ENCODE assay signal across 15 cellular contexts in genomic region chr1:20470174-20470573, GRCh38. TPM values are rescaled to one million over a fixed set of nuclear protein-coding genes. Genes with fewer than 3 reads are reported as not detected.
DNase-seq lines count a peak whose midpoint lies in the region; ATAC-seq and TF ChIP-seq lines count a peak whose summit lies in the region.
"Had no signal": no experiment of that assay in that cellular context is flagged by ENCODE, and none has a peak within 500 bp of the region (broad histone marks: within the 10 kb centered on the region; RNA-seq: fewer than 3 reads in every experiment).

No MANE protein-coding gene starts in this region.

- no peak overlapping the region for H3K27ac Mint-ChIP-seq in Caco-2 (ENCODE audit: unreplicated experiment)
- H3K27ac Mint-ChIP-seq: activated T-helper 2 cell treated with anti-CD3 and anti-CD28 coated beads, Interferon-gamma antibody, Interleukin-2, Interleukin-4, amounts not matched to agents 10 μg/mL and 5 μg/mL and 100 μg/mL, durations not matched to agents 14 hours and 24 hours and 36 hours; T-helper 2 cell treated with Interferon-gamma antibody and Interleukin-4, amounts not matched to agents 5 μg/mL and 100 μg/mL, for 36 hours had no signal

- CTCF ChIA-PET in Caco-2 (lab: Charles Lee) = interaction anchor here (1.4 kb wide), 1 partner anchor 24 kb away, joined by 4 read pairs; no protein-coding TSS in a partner anchor

- TF ChIP-seq CTCF in right atrium auricular region (IDR thresholded peaks at IDR 0.05) (no peak), Peyer's patch (IDR thresholded peaks at IDR 0.05) (no peak), testis (IDR thresholded peaks at IDR 0.05) (no peak), Caco-2 (IDR thresholded peaks at IDR 0.05; ENCODE audit: insufficient read depth in 1 of 2, low read depth in 1 of 2, low read length in 1 of 2, severe bottlenecking in 1 of 2, unreplicated experiment in 1 of 2) (no peak)

- H3K4me3 Mint-ChIP-seq in Caco-2 (ENCODE audit: unreplicated experiment) = no peak overlapping the region
- H3K4me3 Mint-ChIP-seq: T-helper 2 cell treated with Interferon-gamma antibody and Interleukin-4, amounts not matched to agents 5 μg/mL and 100 μg/mL, for 36 hours had no signal

- H3K27me3 ChIP-seq in right atrium auricular region (no peaks in the 10 kb centered on the region), Peyer's patch (no peaks in the 10 kb centered on the region), testis (no peaks in the 10 kb centered on the region), Caco-2 (replicated peaks; ENCODE audit: control insufficient read depth, insufficient read depth, low read length) (no peaks in the 10 kb centered on the region)

- ATAC-seq in Right ventricle myocardium inferior (peak; percentile 40), left colon (peak; percentile 89), HG03457 (IDR thresholded peaks at IDR 0.05; ENCODE audit: unreplicated experiment) (no peak), GM21529 (IDR thresholded peaks at IDR 0.05; ENCODE audit: unreplicated experiment) (no peak)

- H3K36me3 ChIP-seq in right atrium auricular region (no peaks in the 10 kb centered on the region), Peyer's patch (no peaks in the 10 kb centered on the region), testis (ENCODE audit: low read depth, missing control alignments) (no peaks in the 10 kb centered on the region), Caco-2 (ENCODE audit: control insufficient read depth, insufficient read depth, low read length) (no peaks in the 10 kb centered on the region)

- no TSS peak for BruUV-seq in Caco-2 (replicated peaks; lab: Mats Ljungman, UMichigan)

- DNase-seq in Right ventricle myocardium inferior (ENCODE audit: missing footprints) (no peak), right atrium auricular region (ENCODE audit: low spot score) (no peak), Peyer's patch (peak in 2 of 3 donors; percentile 73 to 76), left colon (peak; percentile 61 to 69), testis (peak; percentile 33), Caco-2 (no peak)
- DNase-seq: activated CD4-positive, alpha-beta T cell treated with anti-CD3 and anti-CD28 coated beads, Interleukin-2, amount 50 U/mL, for 48 hours; NCI-H187; PC-9; psoas muscle; stimulated activated CD4-positive, alpha-beta T cell treated with anti-CD3 and anti-CD28 coated beads, Interleukin-2, amount 100 ng/mL, for 24 hours had no signal

- intact Hi-C loops in Right ventricle myocardium inferior (cut with DNase I) (no loop called here), left colon (cut with DNase I, micrococcal nuclease) (no loop called here), testis (cut with DNase I; ENCODE audit: low total_unique reads) (no loop called here), Caco-2 (cut with micrococcal nuclease; ENCODE audit: unreplicated experiment) (no loop called here)

- 65 to 69% methylated on average over 4 of the region's 4 CpGs for WGBS in testis, 2 donors

- peaks cover 6% of the 10 kb centered on the region for H3K27me3 Mint-ChIP-seq in Caco-2 (ENCODE audit: insufficient read depth, unreplicated experiment)

- H3K4me3 ChIP-seq in right atrium auricular region (no peak overlapping the region), Peyer's patch (no peak overlapping the region), testis (no peak overlapping the region), Caco-2 (ENCODE audit: low read depth, low read length) (no peak overlapping the region)
- H3K4me3 ChIP-seq: PC-9, psoas muscle had no signal

- H3K9me3 ChIP-seq in right atrium auricular region (no peaks in the 10 kb centered on the region), Peyer's patch (no peaks in the 10 kb centered on the region), testis (no peaks in the 10 kb centered on the region), Caco-2 (no peaks in the 10 kb centered on the region)
- H3K9me3 ChIP-seq: psoas muscle had no signal

- peak in 1 of 2 donors; percentile 12 for TF ChIP-seq POLR2A in Peyer's patch (IDR thresholded peaks at IDR 0.05)
- TF ChIP-seq POLR2A in testis (IDR thresholded peaks at IDR 0.05) = no peak

- POLR2A ChIA-PET in Caco-2 (lab: Charles Lee) = no interaction called here

- H3K27ac ChIP-seq in right atrium auricular region = no peak overlapping the region
- H3K27ac ChIP-seq in Peyer's patch = peak overlapping the region in 2 of 4 donors; percentile 24 to 61
- H3K27ac ChIP-seq in testis = no peak overlapping the region
- H3K27ac ChIP-seq: PC-9, psoas muscle had no signal

- H3K9me3 Mint-ChIP-seq in Caco-2 (ENCODE audit: unreplicated experiment) = no peaks in the 10 kb centered on the region
- H3K9me3 Mint-ChIP-seq: activated T-helper 2 cell treated with anti-CD3 and anti-CD28 coated beads, Interferon-gamma antibody, Interleukin-2, Interleukin-4, amounts not matched to agents 10 μg/mL and 5 μg/mL and 100 μg/mL, durations not matched to agents 14 hours and 24 hours and 36 hours; T-helper 2 cell treated with Interferon-gamma antibody and Interleukin-4, amounts not matched to agents 5 μg/mL and 100 μg/mL, for 36 hours had no signal

- H3K4me1 ChIP-seq in right atrium auricular region = peaks cover 0 to 4% of the 10 kb centered on the region in 2 donors
- peaks cover 0 to 21% (median 0%) of the 10 kb centered on the region in 4 donors for H3K4me1 ChIP-seq in Peyer's patch
- H3K4me1 ChIP-seq in testis = peaks cover 7% of the 10 kb centered on the region
- H3K4me1 ChIP-seq in Caco-2 = peaks cover 9% of the 10 kb centered on the region
- H3K4me1 ChIP-seq: psoas muscle had no signal

- peaks cover 14% of the 10 kb centered on the region for H3K4me1 Mint-ChIP-seq in Caco-2 (ENCODE audit: low read depth, unreplicated experiment)

- no peaks in the 10 kb centered on the region for H3K36me3 Mint-ChIP-seq in Caco-2 (ENCODE audit: insufficient read depth, unreplicated experiment)

RNA-seq across cellular contexts. Expression of gene CAMK2N1, which starts 15.8 kb away (rescaled TPM):
- total RNA-seq in Right ventricle myocardium inferior = 11.8 TPM
- total RNA-seq in right atrium auricular region = 10 to 100 TPM in 1 of 2 donors, 1 to 10 TPM in 1; 5.3 to 13.4 TPM
- 10 to 100 TPM; 18.2 to 89.7 (median 75.1) TPM for total RNA-seq in Peyer's patch
- 100 to 1,000 TPM; 194 to 242 TPM for total RNA-seq in left colon
- 1 to 10 TPM; 7.8 to 9.5 TPM for total RNA-seq in testis
- 12.3 TPM for polyA plus RNA-seq in testis (ENCODE audit: insufficient read depth, low read depth, low replicate concordance)
- 47.5 and 55.0 TPM in 2 replicates for total RNA-seq in Caco-2 (2022)

RNA-seq across cellular contexts. Expression of gene MUL1, which starts 37.8 kb away (rescaled TPM):
- total RNA-seq in Right ventricle myocardium inferior (44.6 TPM), right atrium auricular region (10 to 100 TPM; 37.3 to 47.8 TPM), Peyer's patch (10 to 100 TPM in 3 of 4 donors, 1 to 10 TPM in 1; 5.8 to 42.9 (median 28.7) TPM), left colon (10 to 100 TPM; 37.9 to 43.3 TPM), testis (10 to 100 TPM; 22.4 to 32.0 TPM), Caco-2 (2022) (18.3 and 18.7 TPM in 2 replicates)
- 28.9 TPM for polyA plus RNA-seq in testis (ENCODE audit: insufficient read depth, low read depth, low replicate concordance)

Comparison
In these comparisons a context has a peak if more than half of its experiments do, and no peak if none do; other contexts are left out.
1. ATAC-seq: peak in Right ventricle myocardium inferior (single experiment) and left colon (single experiment); none in HG03457 (single experiment) and GM21529 (single experiment).
2. DNase-seq: peak in Peyer's patch (2 of 3), left colon (2 of 2) and testis (single experiment); none in Right ventricle myocardium inferior (single experiment), right atrium auricular region (single experiment) and Caco-2 (0 of 2).